ENCODE assay signal across 8 cellular contexts in the genomic region with DNA sequence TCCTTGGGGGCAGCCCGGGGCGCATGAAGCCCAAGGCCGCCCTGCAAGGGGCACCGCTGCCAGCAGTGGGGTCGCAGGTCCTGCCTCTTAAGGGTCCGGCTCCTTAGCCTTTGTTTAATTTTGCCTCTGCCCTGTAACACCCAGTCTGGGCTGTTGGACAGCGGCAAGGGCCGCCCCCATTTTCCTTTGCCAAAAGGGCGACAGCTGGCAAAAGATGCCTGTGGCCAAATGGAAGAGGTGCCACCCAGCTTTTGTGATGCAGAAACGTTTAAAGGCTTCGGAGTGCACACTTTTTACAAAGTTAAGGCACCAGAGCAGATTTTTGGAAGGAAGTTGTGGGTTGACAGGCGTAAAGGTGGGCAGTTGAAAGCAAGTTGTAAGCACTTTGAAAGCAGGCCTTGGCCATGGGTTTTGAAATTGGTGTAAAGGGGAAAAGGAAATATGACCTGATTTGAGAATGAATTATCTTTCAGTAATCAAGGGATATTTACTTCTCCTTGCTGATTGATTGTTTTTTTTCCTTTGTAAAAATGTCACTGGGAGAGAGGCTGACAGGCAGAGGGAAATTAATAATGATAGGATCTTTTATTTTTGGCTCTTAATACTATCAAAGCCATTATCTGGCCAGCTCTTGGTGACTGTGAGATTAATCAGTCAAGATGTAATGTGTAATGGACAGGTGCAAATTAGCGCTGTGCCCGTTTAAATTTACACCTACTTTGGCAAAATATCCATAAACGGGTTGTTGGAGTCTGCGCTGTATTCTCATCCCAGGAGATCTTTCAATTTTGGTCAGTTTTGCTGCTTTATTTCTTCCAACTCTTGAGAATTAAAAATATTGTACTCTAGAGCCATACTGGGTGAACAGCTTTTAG. TPM values are rescaled to one million over a fixed set of nuclear protein-coding genes. Genes with fewer than 3 reads are reported as not detected.
A peak's percentile ranks its signal among the peaks of the same experiment; 100 is the strongest.
DNase-seq lines count a peak whose midpoint lies in the region; ATAC-seq and TF ChIP-seq lines count a peak whose summit lies in the region.

No MANE protein-coding gene starts in this region.

- H3K4me3 Mint-ChIP-seq in CD8-positive, alpha-beta T cell, result peak overlapping the region; percentile 87

- peaks cover 42% of the 10 kb centered on the region for H3K4me1 ChIP-seq in CD8-positive, alpha-beta T cell (ENCODE audit: insufficient read depth, low read length)
- peaks cover 51% of the 10 kb centered on the region for H3K4me1 ChIP-seq in HUES48 (ENCODE audit: control insufficient read depth, insufficient read depth, low read length)
- peaks cover 13% of the 10 kb centered on the region for H3K4me1 ChIP-seq in parathyroid adenoma

- H3K79me2 ChIP-seq in parathyroid adenoma, result peaks cover 5% of the 10 kb centered on the region

- peak overlapping the region; percentile 98 for H3K9ac ChIP-seq in HUES48 (ENCODE audit: low read depth, low read length)
- H3K9ac ChIP-seq in parathyroid adenoma, result peak overlapping the region; percentile 91

- ATAC-seq in CD8-positive, alpha-beta T cell, result peak; percentile 25
- ATAC-seq in GM21360 (IDR thresholded peaks at IDR 0.05; ENCODE audit: unreplicated experiment), result peak; percentile 24
- ATAC-seq in activated naive CD4-positive, alpha-beta T cell treated with anti-CD3 and anti-CD28 coated beads, Interleukin-2, amount 50 U/mL, for 72 hours, result peak; percentile 26 to 27
- ATAC-seq in left cardiac atrium, result peak; percentile 60 to 63

- POLR2A ChIA-PET in CD8-positive, alpha-beta T cell (lab: Charles Lee), result interaction anchor here (0.9 to 1.1 kb wide), 2 partner anchors 9 to 65 kb away, joined by 3 to 4 read pairs; no protein-coding TSS in a partner anchor

- H3K9me3 Mint-ChIP-seq in CD8-positive, alpha-beta T cell, result no peaks in the 10 kb centered on the region
- peaks cover 0 to 3% of the 10 kb centered on the region in 2 donors for H3K9me3 Mint-ChIP-seq in activated naive CD4-positive, alpha-beta T cell treated with anti-CD3 and anti-CD28 coated beads, Interleukin-2, amount 50 U/mL, for 72 hours

- H3K4me1 Mint-ChIP-seq in CD8-positive, alpha-beta T cell (ENCODE audit: low read depth), result peaks cover 53% of the 10 kb centered on the region

- no peaks in the 10 kb centered on the region for H3K36me3 ChIP-seq in CD8-positive, alpha-beta T cell (ENCODE audit: insufficient read depth, low read length)
- H3K36me3 ChIP-seq in HUES48 (ENCODE audit: control insufficient read depth, insufficient read depth, low read length) (peaks cover 3% of the 10 kb centered on the region; the same call in 1 of the 2 replicates), parathyroid adenoma (ENCODE audit: control insufficient read depth, insufficient read depth, low read length) (no peaks in the 10 kb centered on the region)

- H3K36me3 Mint-ChIP-seq in CD8-positive, alpha-beta T cell, result no peaks in the 10 kb centered on the region
- H3K36me3 Mint-ChIP-seq in activated naive CD4-positive, alpha-beta T cell treated with anti-CD3 and anti-CD28 coated beads, Interleukin-2, amount 50 U/mL, for 72 hours, result no peaks in the 10 kb centered on the region

- CTCF ChIA-PET in CD8-positive, alpha-beta T cell (lab: Charles Lee), result no interaction called here

- H3K9me3 ChIP-seq in CD8-positive, alpha-beta T cell (ENCODE audit: low read length), result no peaks in the 10 kb centered on the region
- H3K9me3 ChIP-seq in HUES48 (ENCODE audit: control insufficient read depth, insufficient read depth, low read length), result no peaks in the 10 kb centered on the region
- no peaks in the 10 kb centered on the region for H3K9me3 ChIP-seq in parathyroid adenoma (ENCODE audit: control insufficient read depth, low read length)

- H2AFZ ChIP-seq in parathyroid adenoma, result peak overlapping the region; percentile 99

- peak; percentile 1 to 66 (median 31) for DNase-seq in CD8-positive, alpha-beta T cell
- peak in 1 of 2 donors; percentile 42 for DNase-seq in activated naive CD4-positive, alpha-beta T cell treated with anti-CD3 and anti-CD28 coated beads, Interleukin-2, amount 50 U/mL, for 72 hours (ENCODE audit: low spot score in 2 of 2)
- peak; percentile 35 for DNase-seq in left cardiac atrium
- no peak for DNase-seq in HK-2 (ENCODE audit: unreplicated experiment)

- no peak for TF ChIP-seq CTCF in CD8-positive, alpha-beta T cell (IDR thresholded peaks at IDR 0.05)
- TF ChIP-seq CTCF in parathyroid adenoma (IDR thresholded peaks at IDR 0.05), result no peak

- H3K27me3 Mint-ChIP-seq in CD8-positive, alpha-beta T cell (ENCODE audit: low read depth), result no peaks in the 10 kb centered on the region

- H3K4me3 ChIP-seq in CD8-positive, alpha-beta T cell (ENCODE audit: low read depth, low read length), result peak overlapping the region; percentile 78
- H3K4me3 ChIP-seq in HUES48 (ENCODE audit: low read depth, low read length) (peak overlapping the region; percentile 92), parathyroid adenoma (ENCODE audit: low read depth, low read length) (peak overlapping the region; percentile 67)

- intact Hi-C loops in CD8-positive, alpha-beta T cell (cut with DNase I, micrococcal nuclease), result loop anchor here (2.0 to 5.0 kb wide), 6 partner anchors 64 to 1679 kb away; partner anchors contain the start of genes BET1 (in 1 of the 2) and VPS50 (in 1 of the 2)
- intact Hi-C loops in left cardiac atrium (cut with DNase I), result loop anchor here in 1 of 2 donors (5.0 kb wide), 1 partner anchor 59 kb away; no protein-coding TSS in a partner anchor

- H3K27ac Mint-ChIP-seq in CD8-positive, alpha-beta T cell, result peak overlapping the region; percentile 93
- peak overlapping the region; percentile 89 to 93 for H3K27ac Mint-ChIP-seq in activated naive CD4-positive, alpha-beta T cell treated with anti-CD3 and anti-CD28 coated beads, Interleukin-2, amount 50 U/mL, for 72 hours

- H3K27ac ChIP-seq in CD8-positive, alpha-beta T cell (ENCODE audit: low read depth, low read length), result peak overlapping the region; percentile 75
- peak overlapping the region; percentile 95 for H3K27ac ChIP-seq in HUES48 (ENCODE audit: low read depth, low read length)
- H3K27ac ChIP-seq in parathyroid adenoma, result peak overlapping the region; percentile 96

- H3K27me3 ChIP-seq in CD8-positive, alpha-beta T cell (ENCODE audit: insufficient read depth, low read length), result no peaks in the 10 kb centered on the region
- no peaks in the 10 kb centered on the region for H3K27me3 ChIP-seq in HUES48 (ENCODE audit: control insufficient read depth, insufficient read depth, low read length)
- H3K27me3 ChIP-seq in parathyroid adenoma (ENCODE audit: control insufficient read depth, insufficient read depth, low read length), result no peaks in the 10 kb centered on the region

- H3K4me2 ChIP-seq in parathyroid adenoma (ENCODE audit: low read length), result peak overlapping the region; percentile 78

TF ChIP-seq in PFSK-1, 5 proteins besides CTCF, POLR2A, EP300 and RAD21:
- TF ChIP-seq, protein P1, sequence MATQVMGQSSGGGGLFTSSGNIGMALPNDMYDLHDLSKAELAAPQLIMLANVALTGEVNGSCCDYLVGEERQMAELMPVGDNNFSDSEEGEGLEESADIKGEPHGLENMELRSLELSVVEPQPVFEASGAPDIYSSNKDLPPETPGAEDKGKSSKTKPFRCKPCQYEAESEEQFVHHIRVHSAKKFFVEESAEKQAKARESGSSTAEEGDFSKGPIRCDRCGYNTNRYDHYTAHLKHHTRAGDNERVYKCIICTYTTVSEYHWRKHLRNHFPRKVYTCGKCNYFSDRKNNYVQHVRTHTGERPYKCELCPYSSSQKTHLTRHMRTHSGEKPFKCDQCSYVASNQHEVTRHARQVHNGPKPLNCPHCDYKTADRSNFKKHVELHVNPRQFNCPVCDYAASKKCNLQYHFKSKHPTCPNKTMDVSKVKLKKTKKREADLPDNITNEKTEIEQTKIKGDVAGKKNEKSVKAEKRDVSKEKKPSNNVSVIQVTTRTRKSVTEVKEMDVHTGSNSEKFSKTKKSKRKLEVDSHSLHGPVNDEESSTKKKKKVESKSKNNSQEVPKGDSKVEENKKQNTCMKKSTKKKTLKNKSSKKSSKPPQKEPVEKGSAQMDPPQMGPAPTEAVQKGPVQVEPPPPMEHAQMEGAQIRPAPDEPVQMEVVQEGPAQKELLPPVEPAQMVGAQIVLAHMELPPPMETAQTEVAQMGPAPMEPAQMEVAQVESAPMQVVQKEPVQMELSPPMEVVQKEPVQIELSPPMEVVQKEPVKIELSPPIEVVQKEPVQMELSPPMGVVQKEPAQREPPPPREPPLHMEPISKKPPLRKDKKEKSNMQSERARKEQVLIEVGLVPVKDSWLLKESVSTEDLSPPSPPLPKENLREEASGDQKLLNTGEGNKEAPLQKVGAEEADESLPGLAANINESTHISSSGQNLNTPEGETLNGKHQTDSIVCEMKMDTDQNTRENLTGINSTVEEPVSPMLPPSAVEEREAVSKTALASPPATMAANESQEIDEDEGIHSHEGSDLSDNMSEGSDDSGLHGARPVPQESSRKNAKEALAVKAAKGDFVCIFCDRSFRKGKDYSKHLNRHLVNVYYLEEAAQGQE (IDR thresholded peaks at IDR 0.05; ENCODE audit: insufficient read depth in 1 of 2, low read depth in 2 of 2, low read length in 2 of 2), result peak; percentile 76 to 88
- TF ChIP-seq POLR2AphosphoS5 (IDR thresholded peaks at IDR 0.05; ENCODE audit: low read depth, low read length) (no peak), FOXP2 (optimal IDR thresholded peaks at IDR 0.05; ENCODE audit: borderline replicate concordance, extremely low read depth, extremely low read length, insufficient read depth) (no peak)

RNA-seq across cellular contexts. Expression of gene CASD1, which starts 1.2 kb away (rescaled TPM):
- 10 to 100 TPM; 15.5 to 19.1 TPM for total RNA-seq in CD8-positive, alpha-beta T cell
- 4.2 TPM for polyA plus RNA-seq in PFSK-1 (2012; ENCODE audit: insufficient read length, low read depth)
- 10 to 100 TPM; 14.6 to 16.7 TPM for total RNA-seq in activated naive CD4-positive, alpha-beta T cell treated with anti-CD3 and anti-CD28 coated beads, Interleukin-2, amount 50 U/mL, for 72 hours
- 10 to 100 TPM; 20.1 to 20.2 TPM for total RNA-seq in left cardiac atrium
